Comparison of ENCODE assay signal across 26 cellular contexts in the genomic region with DNA sequence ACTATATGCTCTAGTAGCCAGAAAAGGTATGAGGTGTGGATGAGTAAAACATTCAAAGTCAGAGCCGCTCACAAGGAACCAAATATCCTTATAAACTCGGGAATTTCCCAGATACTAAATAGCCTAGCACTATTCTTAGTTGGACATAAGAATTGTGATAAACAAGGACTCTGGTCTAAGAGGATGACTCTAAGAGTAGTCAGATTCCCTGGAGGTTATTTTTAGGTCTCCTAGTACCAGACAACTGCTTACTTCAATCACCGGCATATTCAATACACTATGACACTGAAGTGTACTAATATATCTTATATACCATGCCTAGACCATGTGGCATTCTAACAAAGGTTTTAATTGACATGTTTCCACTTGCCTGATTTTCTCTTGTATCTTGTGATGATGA. TPM values are rescaled to one million over a fixed set of nuclear protein-coding genes. Genes with fewer than 3 reads are reported as not detected.
DNase-seq lines count a peak whose midpoint lies in the region; ATAC-seq and TF ChIP-seq lines count a peak whose summit lies in the region.
"Had no signal": no experiment of that assay in that cellular context is flagged by ENCODE, and none has a peak within 500 bp of the region (broad histone marks: within the 10 kb centered on the region; RNA-seq: fewer than 3 reads in every experiment).

No MANE protein-coding gene starts in this region.

- H3K4me3 ChIP-seq in GM23248 (no peak overlapping the region), psoas muscle (no peak overlapping the region)
- H3K4me3 ChIP-seq: body of pancreas, dorsolateral prefrontal cortex, GM23338, skin epidermis had no signal

- DNase-seq in GM23248 (peak; percentile 8), M059J (ENCODE audit: low read depth) (peak; percentile 4), epithelial cell of prostate (ENCODE audit: low read depth, low spot score) (peak; percentile 10), psoas muscle (no peak), dedifferentiated amniotic fluid mesenchymal stem cell (ENCODE audit: extremely low spot score) (no peak), mesenteric fat pad (ENCODE audit: low spot score) (no peak)
- DNase-seq in stimulated activated naive CD4-positive, alpha-beta T cell (lab: John Stamatoyannopoulos, UW) = no peak
- DNase-seq: activated CD8-positive, alpha-beta T cell treated with anti-CD3 and anti-CD28 coated beads, Interleukin-2, amount 10 ng/mL, durations not matched to agents 7 days and 5 days; activated naive CD4-positive, alpha-beta T cell treated with anti-CD3 and anti-CD28 coated beads, Interleukin-2, amount 50 U/mL, for 16 hours; body of pancreas; C1 segment of cervical spinal cord; COR-L47; DMS79 treated with DMSO at 0.1 percent for 48 hours; dorsolateral prefrontal cortex; glutamatergic neuron; NCI-H1092 treated with DMSO at 0.1 percent for 48 hours; NCI-H187; NCI-H2171 treated with DMSO at 0.1 percent for 48 hours; NCI-H510A; occipital lobe; SIG-M5; stimulated activated naive B cell treated with anti-CD40 and anti-IgM and Interleukin-4, amounts not matched to agents 10 μg/mL and 1 μg/mL and 100 μg/mL, for 72 hours had no signal

- H3K27ac ChIP-seq in GM23248 (no peak overlapping the region), epithelial cell of prostate (peak overlapping the region; percentile 58), psoas muscle (peak overlapping the region; percentile 41)
- H3K27ac ChIP-seq: body of pancreas, dorsolateral prefrontal cortex, skin epidermis had no signal

- H3K9me2 ChIP-seq in GM23248 (ENCODE audit: insufficient read depth) = no peaks in the 10 kb centered on the region

- no peak overlapping the region for H2AFZ ChIP-seq in GM23248
- H2AFZ ChIP-seq: GM23338 had no signal

- 87 to 88% methylated on average over 3 of the region's 3 CpGs for WGBS in GM23248 (ENCODE audit: low coverage in 1 of 2, low lambda C conversion rate in 2 of 2, missing lambda C conversion rate in 2 of 2), 2 experiments
- WGBS in psoas muscle, 3 donors = 37 to 50% (median 39%) methylated on average over 3 of the region's 3 CpGs

- H3K27me3 ChIP-seq in GM23248 (replicated peaks; ENCODE audit: insufficient read depth) (no peaks in the 10 kb centered on the region), psoas muscle (ENCODE audit: insufficient read depth in 3 of 3, low read length in 2 of 3) (no peaks in the 10 kb centered on the region)
- H3K27me3 ChIP-seq: body of pancreas, dorsolateral prefrontal cortex had no signal

- H3K79me2 ChIP-seq in GM23248 (ENCODE audit: insufficient read depth) = no peaks in the 10 kb centered on the region

- no peaks in the 10 kb centered on the region for H3F3A ChIP-seq in GM23248 (ENCODE audit: insufficient read depth)

- intact Hi-C loops in psoas muscle (cut with DNase I) = no loop called here

- peaks cover 16% of the 10 kb centered on the region; the same call in 1 of the 2 replicates for H3K4me1 ChIP-seq in GM23248 (ENCODE audit: insufficient read depth)
- H3K4me1 ChIP-seq in psoas muscle = peaks cover 9% of the 10 kb centered on the region

- H3K36me3 ChIP-seq in GM23248 (ENCODE audit: low read depth) (no peaks in the 10 kb centered on the region), psoas muscle (ENCODE audit: insufficient read depth in 1 of 2, low read depth in 1 of 2) (peaks cover 2 to 16% of the 10 kb centered on the region in 2 donors)

- ATAC-seq in psoas muscle (peak; percentile 94 to 98 (median 96)), HG03342 (IDR thresholded peaks at IDR 0.05; ENCODE audit: unreplicated experiment) (no peak)
- ATAC-seq: activated CD8-positive, alpha-beta T cell treated with anti-CD3 and anti-CD28 coated beads, Interleukin-2, amount 10 ng/mL, durations not matched to agents 7 days and 5 days; body of pancreas; GM23338; natural killer cell treated with Interleukin-12 subunit alpha and Interleukin-12 subunit beta and Interleukin-15 and Interleukin-18, amount 100 ng/mL, for 72 hours; stimulated activated naive B cell treated with anti-CD40 and anti-IgM and Interleukin-4, amounts not matched to agents 10 μg/mL and 1 μg/mL and 100 μg/mL, for 72 hours had no signal

- no peak for TF ChIP-seq CTCF in psoas muscle (IDR thresholded peaks at IDR 0.05)

- H4K20me1 ChIP-seq in GM23248 (ENCODE audit: insufficient read depth) = no peaks in the 10 kb centered on the region

- no peak overlapping the region for H3K9ac ChIP-seq in GM23248

- H3K4me2 ChIP-seq in GM23248 (ENCODE audit: unreplicated experiment) = no peak overlapping the region
- H3K4me2 ChIP-seq: GM23338 had no signal

- no peaks in the 10 kb centered on the region for H3K9me3 ChIP-seq in GM23248 (ENCODE audit: low read depth)
- no peaks in the 10 kb centered on the region for H3K9me3 ChIP-seq in psoas muscle
- H3K9me3 ChIP-seq: body of pancreas had no signal

- in situ Hi-C loops in GM23248 (cut with MboI) = no loop called here

RNA-seq across cellular contexts. Expression of a gene that starts 56.5 kb away (rescaled TPM):
- total RNA-seq in GM23248 (2014; rRNA removed; shearing (Covaris generic)) = 24.5 and 26.7 TPM in 2 replicates
- polyA plus RNA-seq in GM23248 (2016; fragmentation: Nextera tagmentation; extraction: Ambion mirVana) = 21.8 and 22.6 TPM in 2 replicates
- 31.1 and 39.9 TPM in 2 replicates for total RNA-seq in M059J (2014; rRNA removed; shearing (Covaris generic))
- 10 to 100 TPM; 21.7 to 33.3 (median 27.9) TPM for total RNA-seq in psoas muscle
- 10 to 100 TPM in 2 of 3 donors, 1 to 10 TPM in 1; 6.4 to 12.3 (median 10.7) TPM for polyA plus RNA-seq in psoas muscle
- total RNA-seq in mesenteric fat pad = 69.2 TPM

Comparison
In these comparisons a context has a peak if more than half of its experiments do, and no peak if none do; other contexts are left out.
1. DNase-seq: peak in GM23248 (single experiment), M059J (single experiment) and epithelial cell of prostate (single experiment); none in psoas muscle (0 of 2), dedifferentiated amniotic fluid mesenchymal stem cell (single experiment), mesenteric fat pad (single experiment) and stimulated activated naive CD4-positive, alpha-beta T cell (0 of 6).